ENCODE assay signal across 27 cellular contexts in genomic region chr2:228072669-228073068, GRCh38.
"Had no signal": no experiment of that assay in that cellular context is flagged by ENCODE, and none has a peak within 500 bp of the region (broad histone marks: within the 10 kb centered on the region; RNA-seq: fewer than 3 reads in every experiment).

No MANE protein-coding gene starts in this region.

- H3K36me3 ChIP-seq: ascending aorta, cardiac muscle cell had no signal

- DNase-seq: activated B cell treated with CpG ODN at 0.5 μM for 24 hours; activated CD4-positive, alpha-beta memory T cell treated with anti-CD3 and anti-CD28 coated beads for 36 hours; activated CD4-positive, alpha-beta T cell treated with anti-CD3 and anti-CD28 coated beads for 4 hours; activated CD4-positive, alpha-beta T cell treated with anti-CD3 and anti-CD28 coated beads, Interleukin-2, amount 10 ng/mL, durations not matched to agents 24 days and 14 days; activated CD4-positive, alpha-beta T cell treated with anti-CD3 and anti-CD28 coated beads, Interleukin-2, amount 50 U/mL, for 1 hour; activated CD4-positive, alpha-beta T cell treated with anti-CD3 and anti-CD28 coated beads, Interleukin-2, amount 50 U/mL, for 4 hours; activated CD4-positive, CD25-positive, alpha-beta regulatory T cell treated with anti-CD3 and anti-CD28 coated beads, Interleukin-2, amount 50 U/mL, for 72 hours; activated CD8-positive, alpha-beta memory T cell treated with anti-CD3 and anti-CD28 coated beads, Interleukin-2, amount 50 U/mL, for 4 hours; activated CD8-positive, alpha-beta T cell treated with anti-CD3 and anti-CD28 coated beads for 36 hours; activated effector memory CD4-positive, alpha-beta T cell treated with Interleukin-2 at 50 U/mL for 16 hours; activated gamma-delta T cell; activated naive CD4-positive, alpha-beta T cell treated with anti-CD3 and anti-CD28 coated beads, Interleukin-2, amount 10 ng/mL, durations not matched to agents 7 days and 5 days; activated naive CD4-positive, alpha-beta T cell treated with Interleukin-2 at 50 U/mL for 16 hours; activated naive CD8-positive, alpha-beta T cell treated with anti-CD3 and anti-CD28 coated beads, Interleukin-2, amount 10 ng/mL, durations not matched to agents 7 days and 5 days; activated naive CD8-positive, alpha-beta T cell treated with anti-CD3 and anti-CD28 coated beads, Interleukin-2, amount 50 U/mL, for 24 hours; activated T-cell treated with anti-CD3 and anti-CD28 coated beads for 4 hours; activated T-cell treated with anti-CD3 and anti-CD28 coated beads, Interleukin-2, amount 50 U/mL, for 1 hour; activated T-cell treated with anti-CD3 and anti-CD28 coated beads, Interleukin-2, amount 50 U/mL, for 4 hours; activated T-cell treated with anti-CD3 and anti-CD28 coated beads, Interleukin-2, amount 50 U/mL, for 72 hours; amygdala; anterior cingulate cortex; T-helper 1 cell; T-helper 2 cell; T-helper 9 cell had no signal

- H3K4me3 ChIP-seq: ascending aorta, cardiac muscle cell had no signal

- H3K4me1 ChIP-seq: ascending aorta had no signal

- H3K27ac ChIP-seq: ascending aorta, cardiac muscle cell, VCaP had no signal

- ATAC-seq: activated CD8-positive, alpha-beta T cell treated with anti-CD3 and anti-CD28 coated beads for 36 hours; activated naive CD8-positive, alpha-beta T cell treated with anti-CD3 and anti-CD28 coated beads, Interleukin-2, amount 50 U/mL, for 24 hours; activated T-cell treated with anti-CD3 and anti-CD28 coated beads, Interleukin-2, amount 50 U/mL, for 4 hours; activated T-cell treated with anti-CD3 and anti-CD28 coated beads, Interleukin-2, amount 50 U/mL, for 72 hours had no signal

- H3K27me3 ChIP-seq: ascending aorta, cardiac muscle cell had no signal
